Comparison of ENCODE assay signal across 8 cellular contexts in the genomic region with DNA sequence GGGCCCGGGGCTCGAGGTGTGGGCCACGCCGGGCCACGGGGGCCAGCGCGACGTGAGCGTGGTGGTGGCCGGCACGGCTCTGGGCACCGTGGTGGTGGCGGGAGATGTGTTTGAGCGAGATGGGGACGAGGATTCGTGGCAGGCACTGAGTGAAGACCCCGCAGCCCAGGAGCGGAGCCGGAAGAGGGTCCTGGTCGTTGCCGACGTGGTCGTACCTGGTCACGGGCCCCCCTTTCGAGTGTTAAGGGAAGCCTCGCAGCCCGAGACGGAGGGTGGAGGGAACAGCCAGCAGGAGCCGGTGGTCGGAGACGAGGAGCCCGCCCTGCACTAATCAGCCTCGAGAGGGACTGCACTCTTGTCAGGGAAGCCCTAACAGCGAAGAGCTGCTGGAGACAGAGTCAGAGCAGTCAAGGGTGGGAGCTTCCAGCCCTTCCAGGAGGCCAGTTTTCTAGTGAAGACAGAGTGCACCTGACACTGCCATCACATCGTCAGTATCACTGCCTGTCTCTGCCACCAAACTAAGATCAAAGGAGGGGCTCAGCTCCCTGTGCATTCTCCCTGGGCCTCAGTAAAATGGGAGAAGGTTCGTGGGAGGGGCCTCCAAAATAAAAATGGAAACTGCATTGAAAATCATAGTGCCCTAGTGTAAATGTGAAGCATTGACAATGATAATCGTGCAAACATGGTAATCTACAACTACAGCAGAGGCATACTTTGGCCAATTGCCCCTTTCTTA. TPM values are rescaled to one million over a fixed set of nuclear protein-coding genes. Genes with fewer than 3 reads are reported as not detected.
DNase-seq lines count a peak whose midpoint lies in the region; ATAC-seq, FAIRE-seq and TF ChIP-seq lines count a peak whose summit lies in the region.

No MANE protein-coding gene starts in this region.

- POLR2A ChIA-PET in CD8-positive, alpha-beta memory T cell (lab: Charles Lee), result interaction anchor here (0.5 to 4.7 kb wide), 3 partner anchors 8 to 102 kb away, joined by 3 to 50 read pairs (median 3); a partner anchor contains a TSS
- POLR2A ChIA-PET in endothelial cell of umbilical vein (lab: Charles Lee), result interaction anchor here (0.9 to 1.0 kb wide), 2 partner anchors 27 to 113 kb away, joined by 3 to 4 read pairs; a partner anchor contains a TSS

- dilution Hi-C loops in endothelial cell of umbilical vein (cut with MboI; ENCODE audit: extremely low pct_ligation_motif_present, low sequenced_read_pairs), result no loop called here

- no peaks in the 10 kb centered on the region for H3K36me3 ChIP-seq in CD8-positive, alpha-beta memory T cell (ENCODE audit: insufficient read depth, low read length)
- H3K36me3 ChIP-seq in endothelial cell of umbilical vein (ENCODE audit: control insufficient read depth in 2 of 2, extremely low read depth in 1 of 2, insufficient read depth in 2 of 2, low read length in 2 of 2), result peaks cover 0 to 2% of the 10 kb centered on the region in 2 experiments

- H3K9me1 ChIP-seq in endothelial cell of umbilical vein (replicated peaks; ENCODE audit: control insufficient read depth, extremely low read depth, insufficient read depth, low read length), result no peaks in the 10 kb centered on the region

- H3K27me3 ChIP-seq in CD8-positive, alpha-beta memory T cell (ENCODE audit: insufficient read depth, low read length, poor library complexity, severe bottlenecking), result no peaks in the 10 kb centered on the region
- H3K27me3 ChIP-seq in endothelial cell of umbilical vein (ENCODE audit: control insufficient read depth in 2 of 2, insufficient read depth in 2 of 2, low read length in 2 of 2), result no peaks in the 10 kb centered on the region

- H3K79me2 ChIP-seq in endothelial cell of umbilical vein (ENCODE audit: control insufficient read depth, insufficient read depth, low read length), result no peaks in the 10 kb centered on the region

- H3K4me2 ChIP-seq in endothelial cell of umbilical vein (ENCODE audit: insufficient read depth, low read length), result peak overlapping the region; percentile 72

- H3K9ac ChIP-seq in endothelial cell of umbilical vein (replicated peaks; ENCODE audit: extremely low read depth, insufficient read depth, low read length), result peak overlapping the region; percentile 99

- no peaks in the 10 kb centered on the region for H3K9me3 ChIP-seq in CD8-positive, alpha-beta memory T cell (ENCODE audit: low read length)
- no peaks in the 10 kb centered on the region for H3K9me3 ChIP-seq in endothelial cell of umbilical vein (replicated peaks; ENCODE audit: control insufficient read depth, insufficient read depth, low read length)

- CTCF ChIA-PET in CD8-positive, alpha-beta memory T cell (lab: Charles Lee), result interaction anchor here (1.3 to 7.9 kb wide), 9 partner anchors 10 to 215 kb away, joined by 3 to 88 read pairs (median 7); a partner anchor contains a TSS
- CTCF ChIA-PET in endothelial cell of umbilical vein (lab: Charles Lee), result interaction anchor here (0.9 to 2.8 kb wide), 7 partner anchors 14 to 280 kb away, joined by 3 to 13 read pairs (median 4); a partner anchor contains a TSS

- H2AFZ ChIP-seq in endothelial cell of umbilical vein (ENCODE audit: low read depth, low read length), result peak overlapping the region; percentile 77

- no peak for FAIRE-seq in endothelial cell of umbilical vein (lab: Jason Lieb, UNC)

- H3K27ac Mint-ChIP-seq in CD8-positive, alpha-beta memory T cell, result peak overlapping the region; percentile 61 to 85 (median 81)
- H3K27ac Mint-ChIP-seq in HFFc6 (peak overlapping the region; percentile 76), nephron progenitor cell (no peak overlapping the region)

- peaks cover 0 to 2% of the 10 kb centered on the region in 2 donors for H3K27me3 Mint-ChIP-seq in CD8-positive, alpha-beta memory T cell
- H3K27me3 Mint-ChIP-seq in HFFc6 (ENCODE audit: insufficient read depth) (peaks cover 6% of the 10 kb centered on the region), nephron progenitor cell (ENCODE audit: low read depth, poor library complexity) (peaks cover 17% of the 10 kb centered on the region)

- no peak; the same call in 1 of the 2 replicates for TF ChIP-seq CTCF in HFFc6 (IDR thresholded peaks at IDR 0.05)
- no peak for TF ChIP-seq CTCF in WI38 (IDR thresholded peaks at IDR 0.05; ENCODE audit: low read depth, low read length)
- TF ChIP-seq CTCF in endothelial cell of umbilical vein (IDR thresholded peaks at IDR 0.05; ENCODE audit: extremely low read depth in 1 of 2, insufficient read depth in 1 of 2, low read depth in 1 of 2, low read length in 2 of 2), result peak in 1 of 2 donors; percentile 1
- no peak for TF ChIP-seq CTCF in nephron progenitor cell (IDR thresholded peaks at IDR 0.05)

- peaks cover 33 to 57% (median 39%) of the 10 kb centered on the region in 3 donors for H3K4me1 Mint-ChIP-seq in CD8-positive, alpha-beta memory T cell
- H3K4me1 Mint-ChIP-seq in HFFc6 (ENCODE audit: low read depth) (peaks cover 23% of the 10 kb centered on the region), nephron progenitor cell (peaks cover 38% of the 10 kb centered on the region)

- H3K36me3 Mint-ChIP-seq in CD8-positive, alpha-beta memory T cell, result peaks cover 0 to 26% (median 3%) of the 10 kb centered on the region in 3 donors
- no peaks in the 10 kb centered on the region; the same call in 1 of the 2 replicates for H3K36me3 Mint-ChIP-seq in HFFc6 (ENCODE audit: low read depth)
- peaks cover 11% of the 10 kb centered on the region for H3K36me3 Mint-ChIP-seq in nephron progenitor cell (ENCODE audit: low read depth)

- TF ChIP-seq POLR2A in endothelial cell of umbilical vein (IDR thresholded peaks at IDR 0.05; ENCODE audit: low read depth, low read length), result no peak

- no peak for ATAC-seq in HG03457 (IDR thresholded peaks at IDR 0.05; ENCODE audit: unreplicated experiment)
- ATAC-seq in HG03469 (IDR thresholded peaks at IDR 0.05; ENCODE audit: unreplicated experiment), result no peak

- H3K27ac ChIP-seq in CD8-positive, alpha-beta memory T cell (ENCODE audit: low read depth, low read length), result peak overlapping the region; percentile 98
- H3K27ac ChIP-seq in endothelial cell of umbilical vein (ENCODE audit: insufficient read depth, low read depth, low read length), result no peak overlapping the region

- intact Hi-C loops in endothelial cell of umbilical vein (cut with micrococcal nuclease), result loop anchor here (2.0 to 5.0 kb wide), 2 partner anchors 41 to 136 kb away; no protein-coding TSS in a partner anchor

- no peaks in the 10 kb centered on the region for H3K9me3 Mint-ChIP-seq in CD8-positive, alpha-beta memory T cell
- H3K9me3 Mint-ChIP-seq in HFFc6 (no peaks in the 10 kb centered on the region), nephron progenitor cell (no peaks in the 10 kb centered on the region)

- H4K20me1 ChIP-seq in endothelial cell of umbilical vein (replicated peaks; ENCODE audit: control insufficient read depth, extremely low read depth, insufficient read depth, low read length), result no peaks in the 10 kb centered on the region

- H3K4me3 ChIP-seq in CD8-positive, alpha-beta memory T cell (ENCODE audit: low read length), result peak overlapping the region; percentile 90
- peak overlapping the region; percentile 83 for H3K4me3 ChIP-seq in WI38 (ENCODE audit: low read depth, low read length)
- H3K4me3 ChIP-seq in endothelial cell of umbilical vein (replicated peaks in 1 of 3; ENCODE audit: insufficient read depth in 1 of 3, low read depth in 1 of 3, low read length in 3 of 3), result peak overlapping the region; percentile 86 to 96 (median 93)

- H3K4me3 Mint-ChIP-seq in CD8-positive, alpha-beta memory T cell, result peak overlapping the region; percentile 73 to 99 (median 84)
- H3K4me3 Mint-ChIP-seq in HFFc6 (peak overlapping the region; percentile 84), nephron progenitor cell (peak overlapping the region; percentile 81)

- BruUV-seq in endothelial cell of umbilical vein (replicated peaks; lab: Mats Ljungman, UMichigan), result no TSS peak

- H3K4me1 ChIP-seq in CD8-positive, alpha-beta memory T cell (ENCODE audit: insufficient read depth, low read length), result peaks cover 31% of the 10 kb centered on the region
- H3K4me1 ChIP-seq in endothelial cell of umbilical vein (ENCODE audit: control insufficient read depth, extremely low read depth, insufficient read depth, low read length), result peaks cover 11% of the 10 kb centered on the region

- peak in 2 of 5 donors; percentile 9 to 19 for DNase-seq in CD8-positive, alpha-beta memory T cell
- DNase-seq in HFFc6, result peak; percentile 14
- no peak for DNase-seq in endothelial cell of umbilical vein (ENCODE audit: low read depth, low spot score)
- DNase-seq in nephron progenitor cell, result peak; percentile 44
- DNase-seq in foreskin melanocyte, result no peak

RNA-seq across cellular contexts. Expression of a gene that starts 1.3 kb away (rescaled TPM):
- total RNA-seq in CD8-positive, alpha-beta memory T cell, result 1 to 10 TPM; 4.4 TPM
- polyA plus RNA-seq in CD8-positive, alpha-beta memory T cell, result 2.3 TPM
- total RNA-seq in HFFc6 (2021; fragmentation: NEBNext Ultra II Directional; extraction: Animal tissue kit (Norgen Biotek cat#: 25700)), result 1 to 10 TPM; 2.3 to 3.0 (median 2.5) TPM
- 1.3 and 1.8 TPM in 2 replicates for total RNA-seq in endothelial cell of umbilical vein
- 1.8 and 2.1 TPM in 2 replicates for polyA plus RNA-seq in endothelial cell of umbilical vein
- polyA plus RNA-seq in endothelial cell of umbilical vein (2011; cell fraction: cytosol; rRNA removed), result 1.1 and 1.6 TPM in 2 replicates
- polyA plus RNA-seq in endothelial cell of umbilical vein (2011; cell fraction: nucleus; rRNA removed), result 0.84 and 1.0 TPM in 2 replicates
- 0.90 and 1.3 TPM in 2 replicates for polyA plus RNA-seq in endothelial cell of umbilical vein (2012)
- polyA minus RNA-seq in endothelial cell of umbilical vein, result 0.49 and 0.51 TPM in 2 replicates
- polyA minus RNA-seq in endothelial cell of umbilical vein (2011; cell fraction: cytosol; rRNA and poly(A)+ RNA removed), result 1.3 TPM
- polyA minus RNA-seq in endothelial cell of umbilical vein (2011; cell fraction: nucleus; rRNA and poly(A)+ RNA removed), result 0.53 and 0.58 TPM in 2 replicates

RNA-seq across cellular contexts. Expression of a gene that starts 8.6 kb away (rescaled TPM):
- total RNA-seq in CD8-positive, alpha-beta memory T cell, result 10 to 100 TPM; 18.9 to 19.0 TPM
- 24.1 TPM for polyA plus RNA-seq in CD8-positive, alpha-beta memory T cell
- 10 to 100 TPM; 24.4 to 32.4 (median 26.3) TPM for total RNA-seq in HFFc6 (2021; fragmentation: NEBNext Ultra II Directional; extraction: Animal tissue kit (Norgen Biotek cat#: 25700))
- 18.0 and 33.7 TPM in 2 replicates for total RNA-seq in endothelial cell of umbilical vein
- 22.6 and 28.6 TPM in 2 replicates for polyA plus RNA-seq in endothelial cell of umbilical vein
- 29.0 and 29.4 TPM in 2 replicates for polyA plus RNA-seq in endothelial cell of umbilical vein (2011; cell fraction: cytosol; rRNA removed)
- polyA plus RNA-seq in endothelial cell of umbilical vein (2011; cell fraction: nucleus; rRNA removed), result 32.4 and 35.9 TPM in 2 replicates
- polyA plus RNA-seq in endothelial cell of umbilical vein (2012), result 40.1 and 42.6 TPM in 2 replicates
- 23.5 and 29.3 TPM in 2 replicates for polyA minus RNA-seq in endothelial cell of umbilical vein
- 3.4 TPM for polyA minus RNA-seq in endothelial cell of umbilical vein (2011; cell fraction: cytosol; rRNA and poly(A)+ RNA removed)
- polyA minus RNA-seq in endothelial cell of umbilical vein (2011; cell fraction: nucleus; rRNA and poly(A)+ RNA removed), result 7.8 and 8.6 TPM in 2 replicates

RNA-seq across cellular contexts. Expression of a gene that starts 8.9 kb away (rescaled TPM):
- 10 to 100 TPM; 75.7 to 82.3 TPM for total RNA-seq in CD8-positive, alpha-beta memory T cell
- polyA plus RNA-seq in CD8-positive, alpha-beta memory T cell, result 39.8 TPM
- total RNA-seq in HFFc6 (2021; fragmentation: NEBNext Ultra II Directional; extraction: Animal tissue kit (Norgen Biotek cat#: 25700)), result 10 to 100 TPM; 66.4 to 78.6 (median 77.4) TPM
- 64.6 and 67.3 TPM in 2 replicates for total RNA-seq in endothelial cell of umbilical vein
- 32.7 and 34.1 TPM in 2 replicates for polyA plus RNA-seq in endothelial cell of umbilical vein
- polyA plus RNA-seq in endothelial cell of umbilical vein (2011; cell fraction: cytosol; rRNA removed), result 27.6 and 28.5 TPM in 2 replicates
- polyA plus RNA-seq in endothelial cell of umbilical vein (2011; cell fraction: nucleus; rRNA removed), result 54.1 and 58.7 TPM in 2 replicates
- polyA plus RNA-seq in endothelial cell of umbilical vein (2012), result 42.1 and 45.9 TPM in 2 replicates
- 40.3 and 57.7 TPM in 2 replicates for polyA minus RNA-seq in endothelial cell of umbilical vein
- polyA minus RNA-seq in endothelial cell of umbilical vein (2011; cell fraction: cytosol; rRNA and poly(A)+ RNA removed), result 21.2 TPM
- polyA minus RNA-seq in endothelial cell of umbilical vein (2011; cell fraction: nucleus; rRNA and poly(A)+ RNA removed), result 18.0 TPM in 2 replicates

RNA-seq across cellular contexts. Expression of a gene that starts 20.7 kb away (rescaled TPM):
- 100 to 1,000 TPM; 125 to 130 TPM for total RNA-seq in CD8-positive, alpha-beta memory T cell
- 386 TPM for polyA plus RNA-seq in CD8-positive, alpha-beta memory T cell
- 100 to 1,000 TPM in 5 of 6 experiments, 10 to 100 TPM in 1; 99.5 to 137 (median 110) TPM for total RNA-seq in HFFc6 (2021; fragmentation: NEBNext Ultra II Directional; extraction: Animal tissue kit (Norgen Biotek cat#: 25700))
- total RNA-seq in endothelial cell of umbilical vein, result 139 and 140 TPM in 2 replicates
- polyA plus RNA-seq in endothelial cell of umbilical vein, result 492 and 520 TPM in 2 replicates
- 365 and 372 TPM in 2 replicates for polyA plus RNA-seq in endothelial cell of umbilical vein (2011; cell fraction: cytosol; rRNA removed)
- polyA plus RNA-seq in endothelial cell of umbilical vein (2011; cell fraction: nucleus; rRNA removed), result 129 and 144 TPM in 2 replicates
- 117 and 140 TPM in 2 replicates for polyA plus RNA-seq in endothelial cell of umbilical vein (2012)
- polyA minus RNA-seq in endothelial cell of umbilical vein, result 58.4 and 65.6 TPM in 2 replicates
- polyA minus RNA-seq in endothelial cell of umbilical vein (2011; cell fraction: cytosol; rRNA and poly(A)+ RNA removed), result 36.8 TPM
- polyA minus RNA-seq in endothelial cell of umbilical vein (2011; cell fraction: nucleus; rRNA and poly(A)+ RNA removed), result 15.3 and 20.3 TPM in 2 replicates

RNA-seq across cellular contexts. Expression of a gene that starts 26.6 kb away (rescaled TPM):
- 10 to 100 TPM; 13.8 to 17.3 TPM for total RNA-seq in CD8-positive, alpha-beta memory T cell
- 5.2 TPM for polyA plus RNA-seq in CD8-positive, alpha-beta memory T cell
- 10 to 100 TPM; 20.2 to 24.5 (median 21.9) TPM for total RNA-seq in HFFc6 (2021; fragmentation: NEBNext Ultra II Directional; extraction: Animal tissue kit (Norgen Biotek cat#: 25700))
- 20.5 and 22.7 TPM in 2 replicates for total RNA-seq in endothelial cell of umbilical vein
- 27.4 and 31.4 TPM in 2 replicates for polyA plus RNA-seq in endothelial cell of umbilical vein
- polyA plus RNA-seq in endothelial cell of umbilical vein (2011; cell fraction: cytosol; rRNA removed), result 20.7 and 21.5 TPM in 2 replicates
- polyA plus RNA-seq in endothelial cell of umbilical vein (2011; cell fraction: nucleus; rRNA removed), result 57.4 and 65.9 TPM in 2 replicates
- polyA plus RNA-seq in endothelial cell of umbilical vein (2012), result 25.9 and 28.9 TPM in 2 replicates
- polyA minus RNA-seq in endothelial cell of umbilical vein, result 22.9 and 24.5 TPM in 2 replicates
- 10.0 TPM for polyA minus RNA-seq in endothelial cell of umbilical vein (2011; cell fraction: cytosol; rRNA and poly(A)+ RNA removed)
- polyA minus RNA-seq in endothelial cell of umbilical vein (2011; cell fraction: nucleus; rRNA and poly(A)+ RNA removed), result 13.7 and 17.7 TPM in 2 replicates

Comparison
In these comparisons a context has a peak if more than half of its experiments do, and no peak if none do; other contexts are left out.
1. DNase-seq: peak in HFFc6 (single experiment) and nephron progenitor cell (single experiment); none in endothelial cell of umbilical vein (single experiment) and foreskin melanocyte (single experiment).
2. Peak in every context shown above with its lines, with median percentiles within 50 percentile points of each other: H3K4me3 ChIP-seq and H3K4me3 Mint-ChIP-seq.